Comparison of ENCODE assay signal across 10 cellular contexts in genomic region chrX:106484233-106484632, GRCh38.
DNase-seq lines count a peak whose midpoint lies in the region; ATAC-seq and TF ChIP-seq lines count a peak whose summit lies in the region.
"Had no signal": no experiment of that assay in that cellular context is flagged by ENCODE, and none has a peak within 500 bp of the region (broad histone marks: within the 10 kb centered on the region; RNA-seq: fewer than 3 reads in every experiment).

No MANE protein-coding gene starts in this region.

- DNase-seq in CD4-positive, CD25-positive, alpha-beta regulatory T cell, result peak in 2 of 3 donors; percentile 36 to 79
- no peak for DNase-seq in C1 segment of cervical spinal cord (lab: John Stamatoyannopoulos, UW)
- no peak for DNase-seq in NCI-H146 treated with DMSO at 0.1 percent for 48 hours (lab: John Stamatoyannopoulos, UW; ENCODE audit: unreplicated experiment)
- DNase-seq in osteocyte (ENCODE audit: extremely low spot score, unreplicated experiment), result no peak
- no peak for DNase-seq in 8988T
- DNase-seq: upper lobe of left lung had no signal

- no peaks in the 10 kb centered on the region for H3K36me3 Mint-ChIP-seq in CD4-positive, CD25-positive, alpha-beta regulatory T cell
- no peaks in the 10 kb centered on the region for H3K36me3 Mint-ChIP-seq in activated T-helper 17 cell treated with anti-CD3 and anti-CD28 coated beads, Interleukin-2, amount 50 U/mL, for 72 hours (ENCODE audit: low read depth)
- H3K36me3 Mint-ChIP-seq in osteocyte (ENCODE audit: unreplicated experiment), result no peaks in the 10 kb centered on the region

- peaks cover 8% of the 10 kb centered on the region for H3K4me1 ChIP-seq in CD4-positive, CD25-positive, alpha-beta regulatory T cell (ENCODE audit: control insufficient read depth, insufficient read depth, low read length, poor library complexity, severe bottlenecking)
- H3K4me1 ChIP-seq: upper lobe of left lung had no signal

- no peak for TF ChIP-seq CTCF in osteocyte (IDR thresholded peaks at IDR 0.05)

- H3K4me3 ChIP-seq in CD4-positive, CD25-positive, alpha-beta regulatory T cell (ENCODE audit: low read depth, low read length), result peak overlapping the region; percentile 69
- H3K4me3 ChIP-seq: upper lobe of left lung had no signal

- H3K9me3 ChIP-seq in CD4-positive, CD25-positive, alpha-beta regulatory T cell (ENCODE audit: control insufficient read depth in 2 of 2, low read length in 2 of 2), result no peaks in the 10 kb centered on the region
- H3K9me3 ChIP-seq: upper lobe of left lung had no signal

- no peaks in the 10 kb centered on the region for H3K27me3 ChIP-seq in CD4-positive, CD25-positive, alpha-beta regulatory T cell (ENCODE audit: control insufficient read depth, insufficient read depth, low read length)
- H3K27me3 ChIP-seq: upper lobe of left lung had no signal

- peak overlapping the region in 2 of 3 donors; percentile 87 to 89 for H3K27ac Mint-ChIP-seq in CD4-positive, CD25-positive, alpha-beta regulatory T cell
- H3K27ac Mint-ChIP-seq in activated T-helper 17 cell treated with anti-CD3 and anti-CD28 coated beads, Interleukin-2, amount 50 U/mL, for 72 hours, result peak overlapping the region; percentile 94
- no peak overlapping the region for H3K27ac Mint-ChIP-seq in osteocyte (ENCODE audit: unreplicated experiment)
- H3K27ac Mint-ChIP-seq: dendritic cell treated with granulocyte-macrophage colony-stimulating factor and Interleukin-4, amounts not matched to agents 40 ng/mL and 50 ng/mL, for 4 days had no signal

- no peaks in the 10 kb centered on the region for H3K36me3 ChIP-seq in CD4-positive, CD25-positive, alpha-beta regulatory T cell (ENCODE audit: control insufficient read depth, insufficient read depth, low read length)
- H3K36me3 ChIP-seq: upper lobe of left lung had no signal

- peak; percentile 93 to 94 for ATAC-seq in CD4-positive, CD25-positive, alpha-beta regulatory T cell (ENCODE audit: low read depth in 2 of 2)
- ATAC-seq in GM19043 (IDR thresholded peaks at IDR 0.05; ENCODE audit: low read depth, unreplicated experiment) (peak; percentile 95), HG03060 (IDR thresholded peaks at IDR 0.05; ENCODE audit: low read depth, unreplicated experiment) (peak; percentile 96)
- peak; percentile 97 for ATAC-seq in activated T-helper 17 cell treated with anti-CD3 and anti-CD28 coated beads, Interleukin-2, amount 50 U/mL, for 72 hours (replicated peaks)

- peaks cover 4 to 19% (median 14%) of the 10 kb centered on the region in 4 donors for H3K4me1 Mint-ChIP-seq in CD4-positive, CD25-positive, alpha-beta regulatory T cell
- H3K4me1 Mint-ChIP-seq in activated T-helper 17 cell treated with anti-CD3 and anti-CD28 coated beads, Interleukin-2, amount 50 U/mL, for 72 hours, result peaks cover 16% of the 10 kb centered on the region
- no peaks in the 10 kb centered on the region for H3K4me1 Mint-ChIP-seq in osteocyte (ENCODE audit: unreplicated experiment)

- peaks cover 0 to 2% (median 0%) of the 10 kb centered on the region in 7 donors for H3K9me3 Mint-ChIP-seq in CD4-positive, CD25-positive, alpha-beta regulatory T cell
- H3K9me3 Mint-ChIP-seq in activated T-helper 17 cell treated with anti-CD3 and anti-CD28 coated beads, Interleukin-2, amount 50 U/mL, for 72 hours, result no peaks in the 10 kb centered on the region
- no peaks in the 10 kb centered on the region for H3K9me3 Mint-ChIP-seq in osteocyte (ENCODE audit: unreplicated experiment)
- H3K9me3 Mint-ChIP-seq: dendritic cell treated with granulocyte-macrophage colony-stimulating factor and Interleukin-4, amounts not matched to agents 40 ng/mL and 50 ng/mL, for 4 days had no signal

- peak overlapping the region; percentile 60 for H3K27ac ChIP-seq in CD4-positive, CD25-positive, alpha-beta regulatory T cell (ENCODE audit: insufficient read depth, low read length, poor library complexity, severe bottlenecking)
- H3K27ac ChIP-seq: upper lobe of left lung had no signal

- H3K27me3 Mint-ChIP-seq in CD4-positive, CD25-positive, alpha-beta regulatory T cell, result no peaks in the 10 kb centered on the region
- H3K27me3 Mint-ChIP-seq in activated T-helper 17 cell treated with anti-CD3 and anti-CD28 coated beads, Interleukin-2, amount 50 U/mL, for 72 hours, result no peaks in the 10 kb centered on the region
- H3K27me3 Mint-ChIP-seq in osteocyte (ENCODE audit: unreplicated experiment), result no peaks in the 10 kb centered on the region
- H3K27me3 Mint-ChIP-seq: dendritic cell treated with granulocyte-macrophage colony-stimulating factor and Interleukin-4, amounts not matched to agents 40 ng/mL and 50 ng/mL, for 4 days had no signal

- H3K4me3 Mint-ChIP-seq in CD4-positive, CD25-positive, alpha-beta regulatory T cell, result peak overlapping the region; percentile 4 to 79 (median 76)
- H3K4me3 Mint-ChIP-seq in activated T-helper 17 cell treated with anti-CD3 and anti-CD28 coated beads, Interleukin-2, amount 50 U/mL, for 72 hours, result peak overlapping the region; percentile 77
- no peak overlapping the region for H3K4me3 Mint-ChIP-seq in osteocyte (ENCODE audit: unreplicated experiment)
- H3K4me3 Mint-ChIP-seq: dendritic cell treated with granulocyte-macrophage colony-stimulating factor and Interleukin-4, amounts not matched to agents 40 ng/mL and 50 ng/mL, for 4 days had no signal

Comparison
In these comparisons a context has a peak if more than half of its experiments do, and no peak if none do; other contexts are left out.
1. DNase-seq: peak in CD4-positive, CD25-positive, alpha-beta regulatory T cell (2 of 3); none in C1 segment of cervical spinal cord (0 of 14), NCI-H146 treated with DMSO at 0.1 percent for 48 hours (single experiment), osteocyte (single experiment) and 8988T (single experiment).
2. Peak in every context shown above with its lines, with median percentiles within 50 percentile points of each other: ATAC-seq.